Comparison of ENCODE assay signal across 31 cellular contexts in genomic region chr4:134867027-134867426, GRCh38.
"Had no signal": no experiment of that assay in that cellular context is flagged by ENCODE, and none has a peak within 500 bp of the region (broad histone marks: within the 10 kb centered on the region; RNA-seq: fewer than 3 reads in every experiment).

No MANE protein-coding gene starts in this region.

- H3K27ac ChIP-seq: adrenal gland, ascending aorta, body of pancreas, brain microvascular endothelial cell, breast epithelium, cardiac muscle cell had no signal

- H3K27me3 ChIP-seq: adrenal gland, ascending aorta, body of pancreas, brain microvascular endothelial cell, breast epithelium, cardiac muscle cell had no signal

- H3K4me3 ChIP-seq: adrenal gland, ascending aorta, body of pancreas, breast epithelium, cardiac muscle cell had no signal

- H3K9me3 ChIP-seq: adrenal gland, ascending aorta, body of pancreas, breast epithelium had no signal

- H3K36me3 ChIP-seq: adrenal gland, ascending aorta, brain microvascular endothelial cell, breast epithelium, cardiac muscle cell had no signal

- H3K4me1 ChIP-seq: adrenal gland, ascending aorta, body of pancreas, breast epithelium had no signal

- DNase-seq: activated effector memory CD4-positive, alpha-beta T cell treated with anti-CD3 and anti-CD28 coated beads, Interleukin-2, amount 50 U/mL, for 16 hours; activated effector memory CD4-positive, alpha-beta T cell treated with Interleukin-2 at 50 U/mL for 16 hours; activated gamma-delta T cell; activated gamma-delta T cell treated with Interleukin-2 at 50 U/mL for 16 hours; activated naive CD4-positive, alpha-beta T cell; activated naive CD4-positive, alpha-beta T cell treated with anti-CD3 and anti-CD28 coated beads for 36 hours; activated naive CD4-positive, alpha-beta T cell treated with anti-CD3 and anti-CD28 coated beads, Interleukin-2, amount 10 ng/mL, durations not matched to agents 7 days and 5 days; activated naive CD4-positive, alpha-beta T cell treated with anti-CD3 and anti-CD28 coated beads, Interleukin-2, amount 50 U/mL, for 16 hours; activated naive CD4-positive, alpha-beta T cell treated with Interleukin-2 at 50 U/mL for 16 hours; activated naive CD8-positive, alpha-beta T cell treated with anti-CD3 and anti-CD28 coated beads for 36 hours; activated naive CD8-positive, alpha-beta T cell treated with anti-CD3 and anti-CD28 coated beads, Interleukin-2, amount 10 ng/mL, durations not matched to agents 7 days and 5 days; activated naive CD8-positive, alpha-beta T cell treated with anti-CD3 and anti-CD28 coated beads, Interleukin-2, amount 50 U/mL, for 24 hours; activated T-cell treated with anti-CD3 and anti-CD28 coated beads, Interleukin-2, amount 50 U/mL, for 24 hours; activated T-cell treated with anti-CD3 and anti-CD28 coated beads, Interleukin-2, amount 50 U/mL, for 4 hours; activated T-cell treated with anti-CD3 and anti-CD28 coated beads, Interleukin-2, amount 50 U/mL, for 48 hours; activated T-cell treated with anti-CD3 and anti-CD28 coated beads, Interleukin-2, amount 50 U/mL, for 72 hours; adrenal gland; amniotic stem cell; amygdala; anterior cingulate cortex; aorta; body of pancreas; brain microvascular endothelial cell; caudate nucleus; central memory CD4-positive, alpha-beta T cell; cerebellar nuclear complex had no signal

- ATAC-seq: activated naive CD4-positive, alpha-beta T cell treated with anti-CD3 and anti-CD28 coated beads, Interleukin-2, amount 50 U/mL, for 72 hours; activated naive CD8-positive, alpha-beta T cell treated with anti-CD3 and anti-CD28 coated beads, Interleukin-2, amount 50 U/mL, for 24 hours; activated T-cell treated with anti-CD3 and anti-CD28 coated beads, Interleukin-2, amount 50 U/mL, for 4 hours; activated T-cell treated with anti-CD3 and anti-CD28 coated beads, Interleukin-2, amount 50 U/mL, for 72 hours; activated T-helper 17 cell treated with anti-CD3 and anti-CD28 coated beads, Interleukin-2, amount 50 U/mL, for 72 hours; body of pancreas had no signal
